31 cellular contexts compared by ENCODE assay signal in genomic region chr3:54818942-54819341, GRCh38.
"Had no signal": no experiment of that assay in that cellular context is flagged by ENCODE, and none has a peak within 500 bp of the region (broad histone marks: within the 10 kb centered on the region; RNA-seq: fewer than 3 reads in every experiment).

No MANE protein-coding gene starts in this region.

- H3K4me3 Mint-ChIP-seq: activated naive CD4-positive, alpha-beta T cell treated with anti-CD3 and anti-CD28 coated beads, Interleukin-2, amount 10 ng/mL, durations not matched to agents 7 days and 5 days; activated naive CD8-positive, alpha-beta T cell treated with anti-CD3 and anti-CD28 coated beads, Interleukin-2, amount 10 ng/mL, durations not matched to agents 7 days and 5 days; activated T-helper 1 cell treated with anti-CD3 and anti-CD28 coated beads, Interleukin-12 subunit alpha, Interleukin-12 subunit beta, Interleukin-2, Interleukin-4 antibody, amounts not matched to agents 30 ng/mL and 10 ng/mL and 1 ng/mL, durations not matched to agents 14 hours and 24 hours and 36 hours; immature natural killer cell; natural killer cell treated with Interleukin-12 subunit alpha and Interleukin-12 subunit beta and Interleukin-15 and Interleukin-18, amount 100 ng/mL, for 72 hours; stimulated activated memory B cell treated with anti-CD40 and anti-IgM and Interleukin-4, amounts not matched to agents 10 μg/mL and 1 μg/mL and 100 μg/mL, for 72 hours; T-helper 17 cell had no signal

- DNase-seq: activated CD4-positive, alpha-beta T cell treated with anti-CD3 and anti-CD28 coated beads for 48 hours; activated CD4-positive, alpha-beta T cell treated with anti-CD3 and anti-CD28 coated beads, Interleukin-2, amount 50 U/mL, for 48 hours; activated CD8-positive, alpha-beta memory T cell treated with anti-CD3 and anti-CD28 coated beads for 24 hours; activated effector memory CD4-positive, alpha-beta T cell treated with anti-CD3 and anti-CD28 coated beads, Interleukin-2, amount 50 U/mL, for 16 hours; activated naive CD4-positive, alpha-beta T cell treated with anti-CD3 and anti-CD28 coated beads, Interleukin-2, amount 10 ng/mL, durations not matched to agents 7 days and 5 days; activated naive CD8-positive, alpha-beta T cell treated with anti-CD3 and anti-CD28 coated beads, Interleukin-2, amount 10 ng/mL, durations not matched to agents 7 days and 5 days; amniotic stem cell; dermis blood vessel endothelial cell; effector CD4-positive, alpha-beta T cell; heart left ventricle; hypothalamus; immature natural killer cell; kidney; left lung; mucosa of descending colon; right lobe of liver; stimulated activated CD4-positive, alpha-beta T cell treated with anti-CD3 and anti-CD28 coated beads, Interleukin-12 subunit alpha, Interleukin-12 subunit beta, amount 100 ng/mL, for 4 hours; stimulated activated CD4-positive, alpha-beta T cell treated with anti-CD3 and anti-CD28 coated beads, Interleukin-4, amount 100 ng/mL, for 4 hours; stimulated activated CD8-positive, alpha-beta memory T cell treated with anti-CD3 and anti-CD28 coated beads, Interleukin-4, amount 100 ng/mL, for 48 hours; stomach; T-helper 17 cell; T1000; tibial artery; upper lobe of right lung; WERI-Rb-1 had no signal

- H3K4me3 ChIP-seq: gastroesophageal sphincter, heart left ventricle, left lung, lung, mucosa of descending colon, right lobe of liver, skin epidermis, stomach, tibial artery, upper lobe of right lung had no signal

- H3K9me3 Mint-ChIP-seq: activated naive CD4-positive, alpha-beta T cell treated with anti-CD3 and anti-CD28 coated beads, Interleukin-2, amount 10 ng/mL, durations not matched to agents 7 days and 5 days; activated naive CD8-positive, alpha-beta T cell treated with anti-CD3 and anti-CD28 coated beads, Interleukin-2, amount 10 ng/mL, durations not matched to agents 7 days and 5 days; activated T-helper 1 cell treated with anti-CD3 and anti-CD28 coated beads, Interleukin-12 subunit alpha, Interleukin-12 subunit beta, Interleukin-2, Interleukin-4 antibody, amounts not matched to agents 30 ng/mL and 10 ng/mL and 1 ng/mL, durations not matched to agents 14 hours and 24 hours and 36 hours; natural killer cell treated with Interleukin-12 subunit alpha and Interleukin-12 subunit beta and Interleukin-15 and Interleukin-18, amount 100 ng/mL, for 72 hours; stimulated activated memory B cell treated with anti-CD40 and anti-IgM and Interleukin-4, amounts not matched to agents 10 μg/mL and 1 μg/mL and 100 μg/mL, for 72 hours had no signal

- H3K27me3 ChIP-seq: gastroesophageal sphincter, heart left ventricle, left lung, right lobe of liver, stomach, tibial artery, upper lobe of right lung had no signal

- H3K27ac Mint-ChIP-seq: activated naive CD4-positive, alpha-beta T cell treated with anti-CD3 and anti-CD28 coated beads, Interleukin-2, amount 10 ng/mL, durations not matched to agents 7 days and 5 days; activated naive CD8-positive, alpha-beta T cell treated with anti-CD3 and anti-CD28 coated beads, Interleukin-2, amount 10 ng/mL, durations not matched to agents 7 days and 5 days; activated T-helper 1 cell treated with anti-CD3 and anti-CD28 coated beads, Interleukin-12 subunit alpha, Interleukin-12 subunit beta, Interleukin-2, Interleukin-4 antibody, amounts not matched to agents 30 ng/mL and 10 ng/mL and 1 ng/mL, durations not matched to agents 14 hours and 24 hours and 36 hours; immature natural killer cell; natural killer cell treated with Interleukin-12 subunit alpha and Interleukin-12 subunit beta and Interleukin-15 and Interleukin-18, amount 100 ng/mL, for 72 hours; stimulated activated memory B cell treated with anti-CD40 and anti-IgM and Interleukin-4, amounts not matched to agents 10 μg/mL and 1 μg/mL and 100 μg/mL, for 72 hours; T-helper 17 cell had no signal

- H3K36me3 Mint-ChIP-seq: activated naive CD4-positive, alpha-beta T cell treated with anti-CD3 and anti-CD28 coated beads, Interleukin-2, amount 10 ng/mL, durations not matched to agents 7 days and 5 days; activated naive CD8-positive, alpha-beta T cell treated with anti-CD3 and anti-CD28 coated beads, Interleukin-2, amount 10 ng/mL, durations not matched to agents 7 days and 5 days; immature natural killer cell; natural killer cell treated with Interleukin-12 subunit alpha and Interleukin-12 subunit beta and Interleukin-15 and Interleukin-18, amount 100 ng/mL, for 72 hours; stimulated activated memory B cell treated with anti-CD40 and anti-IgM and Interleukin-4, amounts not matched to agents 10 μg/mL and 1 μg/mL and 100 μg/mL, for 72 hours had no signal

- H3K4me1 ChIP-seq: left lung, right lobe of liver, upper lobe of right lung had no signal

- H3K27me3 Mint-ChIP-seq: activated naive CD4-positive, alpha-beta T cell treated with anti-CD3 and anti-CD28 coated beads, Interleukin-2, amount 10 ng/mL, durations not matched to agents 7 days and 5 days; activated naive CD8-positive, alpha-beta T cell treated with anti-CD3 and anti-CD28 coated beads, Interleukin-2, amount 10 ng/mL, durations not matched to agents 7 days and 5 days; natural killer cell treated with Interleukin-12 subunit alpha and Interleukin-12 subunit beta and Interleukin-15 and Interleukin-18, amount 100 ng/mL, for 72 hours; stimulated activated memory B cell treated with anti-CD40 and anti-IgM and Interleukin-4, amounts not matched to agents 10 μg/mL and 1 μg/mL and 100 μg/mL, for 72 hours; T-helper 17 cell had no signal

- H3K9me3 ChIP-seq: gastroesophageal sphincter, heart left ventricle, left lung, mucosa of descending colon, right lobe of liver, stomach, tibial artery, upper lobe of right lung had no signal

- H3K36me3 ChIP-seq: gastroesophageal sphincter, heart left ventricle, left lung, right lobe of liver, stomach, tibial artery, upper lobe of right lung, WERI-Rb-1 had no signal

- H3K27ac ChIP-seq: gastroesophageal sphincter, heart left ventricle, left lung, right lobe of liver, skin epidermis, stomach, tibial artery, upper lobe of right lung, WERI-Rb-1 had no signal

- H3K4me1 Mint-ChIP-seq: activated naive CD4-positive, alpha-beta T cell treated with anti-CD3 and anti-CD28 coated beads, Interleukin-2, amount 10 ng/mL, durations not matched to agents 7 days and 5 days; activated naive CD8-positive, alpha-beta T cell treated with anti-CD3 and anti-CD28 coated beads, Interleukin-2, amount 10 ng/mL, durations not matched to agents 7 days and 5 days; immature natural killer cell; T-helper 17 cell had no signal
